1 cellular context compared by ENCODE assay signal in the genomic region with DNA sequence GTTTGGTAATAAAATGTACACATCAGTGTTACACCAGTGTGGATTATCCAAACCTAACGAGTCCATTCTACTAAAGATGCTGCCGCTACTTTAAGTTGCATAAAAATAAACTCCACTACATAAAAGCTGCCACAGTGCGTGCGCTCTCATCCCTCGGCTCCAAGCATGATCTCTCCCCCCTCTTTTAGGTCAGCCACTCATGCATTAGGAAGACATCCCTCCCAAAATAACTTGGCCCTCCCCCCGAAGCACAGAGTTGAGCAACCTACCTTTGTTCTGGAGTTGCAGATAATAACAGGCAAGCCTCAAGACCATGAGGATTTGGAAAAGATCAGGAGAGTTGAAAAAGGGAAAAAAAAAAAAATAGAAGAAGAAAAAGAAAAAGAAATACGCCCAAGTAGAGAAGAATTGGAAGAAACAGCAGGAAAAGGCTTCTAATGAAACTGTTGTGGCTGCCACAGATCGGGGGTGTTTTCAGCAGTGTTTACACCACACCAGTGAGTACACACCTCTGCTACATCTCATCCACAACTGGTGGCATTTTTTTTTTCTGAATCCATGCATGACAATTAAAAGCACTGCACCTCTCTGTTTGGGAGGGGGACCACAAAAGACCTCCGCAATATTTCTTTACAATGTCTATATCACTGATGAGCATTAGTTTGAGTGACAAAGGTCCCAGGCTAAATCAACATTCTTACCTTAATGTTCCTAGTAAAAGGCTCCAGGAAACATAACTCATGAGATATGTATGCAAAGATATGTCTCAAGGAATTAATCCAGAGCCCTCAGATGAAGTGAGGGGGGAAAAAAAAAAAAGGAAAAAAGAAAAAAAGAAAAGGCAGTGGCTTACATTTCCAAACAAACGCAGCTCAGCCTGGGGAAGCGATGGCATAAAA.
TF ChIP-seq lines count a peak whose summit lies in the region.

No MANE protein-coding gene starts in this region.

TF ChIP-seq in K562, 482 proteins besides CTCF, POLR2A, EP300 and RAD21 (continued from another document):
- TF ChIP-seq, protein P1, sequence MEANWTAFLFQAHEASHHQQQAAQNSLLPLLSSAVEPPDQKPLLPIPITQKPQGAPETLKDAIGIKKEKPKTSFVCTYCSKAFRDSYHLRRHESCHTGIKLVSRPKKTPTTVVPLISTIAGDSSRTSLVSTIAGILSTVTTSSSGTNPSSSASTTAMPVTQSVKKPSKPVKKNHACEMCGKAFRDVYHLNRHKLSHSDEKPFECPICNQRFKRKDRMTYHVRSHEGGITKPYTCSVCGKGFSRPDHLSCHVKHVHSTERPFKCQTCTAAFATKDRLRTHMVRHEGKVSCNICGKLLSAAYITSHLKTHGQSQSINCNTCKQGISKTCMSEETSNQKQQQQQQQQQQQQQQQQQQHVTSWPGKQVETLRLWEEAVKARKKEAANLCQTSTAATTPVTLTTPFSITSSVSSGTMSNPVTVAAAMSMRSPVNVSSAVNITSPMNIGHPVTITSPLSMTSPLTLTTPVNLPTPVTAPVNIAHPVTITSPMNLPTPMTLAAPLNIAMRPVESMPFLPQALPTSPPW (CRISPR knock-in tag; IDR thresholded peaks at IDR 0.05) = peak; percentile 69
- TF ChIP-seq FOXJ2 (tag; IDR thresholded peaks at IDR 0.05) (peak; percentile 47; the same call in 1 of the 2 replicates), RCOR1 (IDR thresholded peaks at IDR 0.05; ENCODE audit: borderline replicate concordance in 1 of 2, low read depth in 2 of 2, low read length in 2 of 2) (0 out of 4 replicates have a peak, but pooled peaks of 1 of the 2 experiments have one; percentile 32), MEF2D (tag; conservative IDR thresholded peaks at IDR 0.05; ENCODE audit: low read depth) (peak; percentile 46; the same call in 1 of the 2 replicates), DPF2 (IDR thresholded peaks at IDR 0.05) (0 out of 2 replicates have a peak, but pooled peaks have one; percentile 15), KDM1A (IDR thresholded peaks at IDR 0.05) (0 out of 4 replicates have a peak, but pooled peaks of 1 of the 2 experiments have one; percentile 12), SOX6 (IDR thresholded peaks at IDR 0.05) (peak; percentile 51; the same call in 1 of the 2 replicates)
- TF ChIP-seq, protein P2, sequence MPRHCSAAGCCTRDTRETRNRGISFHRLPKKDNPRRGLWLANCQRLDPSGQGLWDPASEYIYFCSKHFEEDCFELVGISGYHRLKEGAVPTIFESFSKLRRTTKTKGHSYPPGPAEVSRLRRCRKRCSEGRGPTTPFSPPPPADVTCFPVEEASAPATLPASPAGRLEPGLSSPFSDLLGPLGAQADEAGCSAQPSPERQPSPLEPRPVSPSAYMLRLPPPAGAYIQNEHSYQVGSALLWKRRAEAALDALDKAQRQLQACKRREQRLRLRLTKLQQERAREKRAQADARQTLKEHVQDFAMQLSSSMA (CRISPR knock-in tag; IDR thresholded peaks at IDR 0.05) = no peak
- TF ChIP-seq, protein P3, sequence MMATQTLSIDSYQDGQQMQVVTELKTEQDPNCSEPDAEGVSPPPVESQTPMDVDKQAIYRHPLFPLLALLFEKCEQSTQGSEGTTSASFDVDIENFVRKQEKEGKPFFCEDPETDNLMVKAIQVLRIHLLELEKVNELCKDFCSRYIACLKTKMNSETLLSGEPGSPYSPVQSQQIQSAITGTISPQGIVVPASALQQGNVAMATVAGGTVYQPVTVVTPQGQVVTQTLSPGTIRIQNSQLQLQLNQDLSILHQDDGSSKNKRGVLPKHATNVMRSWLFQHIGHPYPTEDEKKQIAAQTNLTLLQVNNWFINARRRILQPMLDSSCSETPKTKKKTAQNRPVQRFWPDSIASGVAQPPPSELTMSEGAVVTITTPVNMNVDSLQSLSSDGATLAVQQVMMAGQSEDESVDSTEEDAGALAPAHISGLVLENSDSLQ (IDR thresholded peaks at IDR 0.05) = 0 out of 2 replicates have a peak, but pooled peaks have one; percentile 20
